ENCODE assay signal across 19 cellular contexts in the genomic region with DNA sequence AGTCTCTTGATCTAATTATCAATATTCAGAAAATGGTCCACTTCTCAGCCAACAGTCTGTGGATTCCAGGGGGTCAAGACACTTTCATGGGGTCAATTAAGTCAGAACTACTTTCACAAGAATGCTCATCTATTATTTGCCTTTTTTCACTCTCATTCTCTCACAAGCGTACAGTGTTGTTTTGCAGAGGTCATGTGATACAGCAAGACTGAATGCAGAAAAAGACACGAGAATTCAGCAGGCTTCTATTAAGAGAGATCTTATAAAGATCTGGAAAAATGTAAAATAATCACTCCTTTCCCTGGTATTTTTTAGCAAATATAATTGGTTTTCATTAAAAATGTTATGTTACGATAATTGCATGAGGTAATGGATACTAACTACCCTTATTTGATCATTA.
"Had no signal": no experiment of that assay in that cellular context is flagged by ENCODE, and none has a peak within 500 bp of the region (broad histone marks: within the 10 kb centered on the region; RNA-seq: fewer than 3 reads in every experiment).

No MANE protein-coding gene starts in this region.

- H3K9me3 Mint-ChIP-seq: naive B cell had no signal

- H3K27me3 Mint-ChIP-seq: naive B cell had no signal

- H3K4me1 Mint-ChIP-seq: nephron had no signal

- H3K27ac Mint-ChIP-seq: nephron had no signal

- H3K4me3 Mint-ChIP-seq: nephron had no signal

- H3K4me3 ChIP-seq: heart right ventricle, left ventricle myocardium inferior, lower lobe of right lung, psoas muscle, suprapubic skin, tibial artery, upper lobe of left lung, uterus had no signal

- FAIRE-seq: keratinocyte had no signal

- H3K9ac ChIP-seq: parathyroid adenoma had no signal

- DNase-seq: cortex of kidney; dorsolateral prefrontal cortex; effector CD8-positive, alpha-beta T cell; heart right ventricle; left ventricle myocardium inferior; lower lobe of right lung; mesenchymal stem cell; naive B cell; psoas muscle; stimulated activated CD4-positive, alpha-beta T cell treated with anti-CD3 and anti-CD28 coated beads, Interleukin-2, amount 100 ng/mL, for 24 hours; stimulated activated CD4-positive, alpha-beta T cell treated with anti-CD3 and anti-CD28 coated beads, Interleukin-4, amount 100 ng/mL, for 4 hours; stimulated activated naive CD4-positive, alpha-beta T cell treated with Interleukin-2 at 50 U/mL for 16 hours; tibial artery; upper lobe of left lung; uterus had no signal

- H3K27ac ChIP-seq: heart right ventricle, left ventricle myocardium inferior, lower lobe of right lung, parathyroid adenoma, psoas muscle, suprapubic skin, tibial artery, upper lobe of left lung, uterus had no signal

- H3K27me3 ChIP-seq: dorsolateral prefrontal cortex, heart right ventricle, suprapubic skin, tibial artery, upper lobe of left lung, uterus had no signal

- H3K4me1 ChIP-seq: parathyroid adenoma, suprapubic skin, uterus had no signal

- H3K9me3 ChIP-seq: heart right ventricle, left ventricle myocardium inferior, lower lobe of right lung, psoas muscle, suprapubic skin, tibial artery, upper lobe of left lung, uterus had no signal

- H3K36me3 ChIP-seq: heart right ventricle, left ventricle myocardium inferior, lower lobe of right lung, suprapubic skin, tibial artery, upper lobe of left lung, uterus had no signal
